In genomic region chr2:219358170-219359075, GRCh38 we compare ENCODE assay signal across 10 cellular contexts. TPM values are rescaled to one million over a fixed set of nuclear protein-coding genes. Genes with fewer than 3 reads are reported as not detected.
DNase-seq lines count a peak whose midpoint lies in the region; ATAC-seq and TF ChIP-seq lines count a peak whose summit lies in the region.
"Had no signal": no experiment of that assay in that cellular context is flagged by ENCODE, and none has a peak within 500 bp of the region (broad histone marks: within the 10 kb centered on the region; RNA-seq: fewer than 3 reads in every experiment).

No MANE protein-coding gene starts in this region.

- POLR2A ChIA-PET in activated naive CD8-positive, alpha-beta T cell treated with anti-CD3 and anti-CD28 coated beads, Interleukin-2, amount 10 ng/mL, durations not matched to agents 7 days and 5 days (lab: Charles Lee) = no interaction called here

- H3K4me1 ChIP-seq in lower lobe of right lung (peaks cover 10% of the 10 kb centered on the region), suprapubic skin (peaks cover 18% of the 10 kb centered on the region), SJCRH30 (peaks cover 8% of the 10 kb centered on the region; the same call in 1 of the 2 replicates)

- H3K27ac ChIP-seq in lower lobe of right lung (no peak overlapping the region), suprapubic skin (no peak overlapping the region), SJCRH30 (no peak overlapping the region)

- no peak for TF ChIP-seq POLR2A in suprapubic skin (IDR thresholded peaks at IDR 0.05)

- H3K36me3 ChIP-seq in lower lobe of right lung (no peaks in the 10 kb centered on the region), suprapubic skin (no peaks in the 10 kb centered on the region), SJCRH30 (no peaks in the 10 kb centered on the region)

- peaks cover 57% of the 10 kb centered on the region for H3K27me3 Mint-ChIP-seq in activated naive CD8-positive, alpha-beta T cell treated with anti-CD3 and anti-CD28 coated beads, Interleukin-2, amount 10 ng/mL, durations not matched to agents 7 days and 5 days

- peaks cover 50% of the 10 kb centered on the region for H3K27me3 ChIP-seq in lower lobe of right lung (ENCODE audit: low read depth)
- H3K27me3 ChIP-seq in suprapubic skin = peaks cover 52% of the 10 kb centered on the region
- H3K27me3 ChIP-seq in SJCRH30 = no peaks in the 10 kb centered on the region

- no peak overlapping the region for H3K27ac Mint-ChIP-seq in activated naive CD8-positive, alpha-beta T cell treated with anti-CD3 and anti-CD28 coated beads, Interleukin-2, amount 10 ng/mL, durations not matched to agents 7 days and 5 days

- TF ChIP-seq CTCF in lower lobe of right lung (IDR thresholded peaks at IDR 0.05) (no peak), suprapubic skin (IDR thresholded peaks at IDR 0.05) (no peak)

- no peak for DNase-seq in Right ventricle myocardium superior
- no peak for DNase-seq in Right ventricle myocardium inferior (ENCODE audit: missing footprints)
- no peak for DNase-seq in activated naive CD8-positive, alpha-beta T cell treated with anti-CD3 and anti-CD28 coated beads, Interleukin-2, amount 10 ng/mL, durations not matched to agents 7 days and 5 days
- DNase-seq in lower lobe of right lung = no peak
- peak in 1 of 2 donors; percentile 72 for DNase-seq in suprapubic skin (ENCODE audit: low spot score in 2 of 2)
- DNase-seq in SJCRH30 = no peak
- DNase-seq: DND-41, SHP77 had no signal

- intact Hi-C loops in Right ventricle myocardium superior (cut with DNase I) = no loop called here
- intact Hi-C loops in Right ventricle myocardium inferior (cut with DNase I) = no loop called here
- intact Hi-C loops in lower lobe of right lung (cut with DNase I) = no loop called here

- H3K4me3 Mint-ChIP-seq in activated naive CD8-positive, alpha-beta T cell treated with anti-CD3 and anti-CD28 coated beads, Interleukin-2, amount 10 ng/mL, durations not matched to agents 7 days and 5 days = peak overlapping the region; percentile 39

- no peaks in the 10 kb centered on the region for H3K36me3 Mint-ChIP-seq in activated naive CD8-positive, alpha-beta T cell treated with anti-CD3 and anti-CD28 coated beads, Interleukin-2, amount 10 ng/mL, durations not matched to agents 7 days and 5 days

- 5% methylated on average over 40 of the region's 66 CpGs for WGBS in suprapubic skin

- peaks cover 5% of the 10 kb centered on the region for H3K4me1 Mint-ChIP-seq in activated naive CD8-positive, alpha-beta T cell treated with anti-CD3 and anti-CD28 coated beads, Interleukin-2, amount 10 ng/mL, durations not matched to agents 7 days and 5 days

- H3K9me3 ChIP-seq in lower lobe of right lung = no peaks in the 10 kb centered on the region
- H3K9me3 ChIP-seq in suprapubic skin = no peaks in the 10 kb centered on the region
- no peaks in the 10 kb centered on the region for H3K9me3 ChIP-seq in SJCRH30 (replicated peaks)

- ATAC-seq in Right ventricle myocardium superior (ENCODE audit: poor library complexity) = peak; percentile 11
- no peak for ATAC-seq in Right ventricle myocardium inferior
- ATAC-seq in activated naive CD8-positive, alpha-beta T cell treated with anti-CD3 and anti-CD28 coated beads, Interleukin-2, amount 10 ng/mL, durations not matched to agents 7 days and 5 days (ENCODE audit: low read depth) = peak; percentile 30
- peak in 1 of 2 donors; percentile 12 for ATAC-seq in lower lobe of right lung
- no peak for ATAC-seq in GM18867 (IDR thresholded peaks at IDR 0.05; ENCODE audit: unreplicated experiment)
- ATAC-seq in GM18873 (IDR thresholded peaks at IDR 0.05; ENCODE audit: low FRiP score, unreplicated experiment) = no peak

- H3K9me3 Mint-ChIP-seq in activated naive CD8-positive, alpha-beta T cell treated with anti-CD3 and anti-CD28 coated beads, Interleukin-2, amount 10 ng/mL, durations not matched to agents 7 days and 5 days = no peaks in the 10 kb centered on the region

- no peak for TF ChIP-seq EP300 in suprapubic skin (IDR thresholded peaks at IDR 0.05)

- H3K4me3 ChIP-seq in lower lobe of right lung (peak overlapping the region; percentile 27), suprapubic skin (peak overlapping the region; percentile 19), SJCRH30 (no peak overlapping the region)

RNA-seq across cellular contexts. Expression of gene RESP18, which starts 25.9 kb away (rescaled TPM):
- total RNA-seq in Right ventricle myocardium superior = not detected
- total RNA-seq in Right ventricle myocardium inferior = not detected
- total RNA-seq in activated naive CD8-positive, alpha-beta T cell treated with anti-CD3 and anti-CD28 coated beads, Interleukin-2, amount 10 ng/mL, durations not matched to agents 7 days and 5 days = not detected
- not detected for total RNA-seq in lower lobe of right lung
- not detected for total RNA-seq in suprapubic skin
- not detected in 2 replicates for total RNA-seq in SJCRH30 (2014; rRNA removed; shearing (Covaris generic))

RNA-seq across cellular contexts. Expression of gene DNPEP, which starts 29.3 kb away (rescaled TPM):
- total RNA-seq in Right ventricle myocardium superior = 76.5 TPM
- total RNA-seq in Right ventricle myocardium inferior = 66.6 TPM
- total RNA-seq in activated naive CD8-positive, alpha-beta T cell treated with anti-CD3 and anti-CD28 coated beads, Interleukin-2, amount 10 ng/mL, durations not matched to agents 7 days and 5 days = 10 to 100 TPM; 63.2 to 69.0 TPM
- total RNA-seq in lower lobe of right lung = 79.5 TPM
- 100 to 1,000 TPM in 1 of 4 donors, 10 to 100 TPM in 3; 66.6 to 104 (median 70.5) TPM for total RNA-seq in suprapubic skin
- 29.5 and 33.1 TPM in 2 replicates for total RNA-seq in SJCRH30 (2014; rRNA removed; shearing (Covaris generic))

RNA-seq across cellular contexts. Expression of gene PTPRN, which starts 49.2 kb away (rescaled TPM):
- total RNA-seq in Right ventricle myocardium superior = not detected
- not detected for total RNA-seq in Right ventricle myocardium inferior
- not detected for total RNA-seq in activated naive CD8-positive, alpha-beta T cell treated with anti-CD3 and anti-CD28 coated beads, Interleukin-2, amount 10 ng/mL, durations not matched to agents 7 days and 5 days
- total RNA-seq in lower lobe of right lung = not detected
- total RNA-seq in suprapubic skin = not detected
- not detected in 2 replicates for total RNA-seq in SJCRH30 (2014; rRNA removed; shearing (Covaris generic))

RNA-seq across cellular contexts. Expression of gene DES, which starts 59.8 kb away (rescaled TPM):
- total RNA-seq in Right ventricle myocardium superior (12,920 TPM), Right ventricle myocardium inferior (13,356 TPM), lower lobe of right lung (64.5 TPM), suprapubic skin (100 to 1,000 TPM in 1 of 4 donors, 10 to 100 TPM in 3; 11.4 to 100 (median 35.6) TPM)
- not detected for total RNA-seq in activated naive CD8-positive, alpha-beta T cell treated with anti-CD3 and anti-CD28 coated beads, Interleukin-2, amount 10 ng/mL, durations not matched to agents 7 days and 5 days
- total RNA-seq in SJCRH30 (2014; rRNA removed; shearing (Covaris generic)) = 331 and 376 TPM in 2 replicates

Comparison
In these comparisons a context has a peak if more than half of its experiments do, and no peak if none do; other contexts are left out.
1. ATAC-seq: peak in Right ventricle myocardium superior (single experiment) and activated naive CD8-positive, alpha-beta T cell treated with anti-CD3 and anti-CD28 coated beads, Interleukin-2, amount 10 ng/mL, durations not matched to agents 7 days and 5 days (single experiment); none in Right ventricle myocardium inferior (single experiment), GM18867 (single experiment) and GM18873 (single experiment).